ENCODE assay signal across 16 cellular contexts in genomic region chr2:178025551-178026185, GRCh38.
A peak's percentile ranks its signal among the peaks of the same experiment; 100 is the strongest.
DNase-seq lines count a peak whose midpoint lies in the region; ATAC-seq and FAIRE-seq lines count a peak whose summit lies in the region.
"Had no signal": no experiment of that assay in that cellular context is flagged by ENCODE, and none has a peak within 500 bp of the region (broad histone marks: within the 10 kb centered on the region; RNA-seq: fewer than 3 reads in every experiment).

No MANE protein-coding gene starts in this region.

- no peak for ATAC-seq in HG02884 (IDR thresholded peaks at IDR 0.05; ENCODE audit: unreplicated experiment)
- ATAC-seq: GM23338, HCT116 had no signal

- FAIRE-seq in RCC 7860 (lab: Jason Lieb, UNC): peak; percentile 89
- FAIRE-seq: H54 had no signal

- DNase-seq in ACHN (peak; percentile 35), RCC 7860 (ENCODE audit: low spot score) (peak; percentile 79), iris pigment epithelial cell (ENCODE audit: low read depth) (peak; percentile 57), left kidney (ENCODE audit: low read depth, low spot score) (peak; percentile 3), NCI-H524 treated with DMSO at 0.1 percent for 48 hours (lab: John Stamatoyannopoulos, UW) (no peak)
- DNase-seq in stimulated activated CD8-positive, alpha-beta memory T cell treated with anti-CD3 and anti-CD28 coated beads, Interleukin-4, amount 100 ng/mL, for 48 hours: no peak
- DNase-seq: AML-193; Caco-2; CD4-positive, alpha-beta T cell; DMS79 treated with DMSO at 0.1 percent for 48 hours; GF-D8; HFFc6 had no signal

- in situ Hi-C loops in ACHN (cut with HindIII; ENCODE audit: low pct_ligation_motif_present, low pct_unique_long_range_greater_than_20kb, low sequenced_read_pairs): no loop called here

Comparison
In these comparisons a context has a peak if more than half of its experiments do, and no peak if none do; other contexts are left out.
1. DNase-seq: peak in ACHN (single experiment), RCC 7860 (single experiment), iris pigment epithelial cell (single experiment) and left kidney (single experiment); none in NCI-H524 treated with DMSO at 0.1 percent for 48 hours (single experiment) and stimulated activated CD8-positive, alpha-beta memory T cell treated with anti-CD3 and anti-CD28 coated beads, Interleukin-4, amount 100 ng/mL, for 48 hours (single experiment).